ENCODE assay signal across 8 cellular contexts in genomic region chr7:55571534-55572377, GRCh38. TPM values are rescaled to one million over a fixed set of nuclear protein-coding genes. Genes with fewer than 3 reads are reported as not detected.
DNase-seq lines count a peak whose midpoint lies in the region; ATAC-seq, FAIRE-seq and TF ChIP-seq lines count a peak whose summit lies in the region.

No MANE protein-coding gene starts in this region.

- H3K27ac ChIP-seq in K562 (ENCODE audit: extremely low read depth, low read depth, low read length): peak overlapping the region; percentile 82
- peak overlapping the region; percentile 33 for H3K27ac ChIP-seq in iPS-20b (ENCODE audit: low read length)

- H3K27me3 ChIP-seq in GM06990 (replicated peaks; ENCODE audit: control insufficient read depth, insufficient read depth, low read length) (no peaks in the 10 kb centered on the region), K562 (ENCODE audit: control insufficient read depth in 2 of 2, insufficient read depth in 2 of 2, low read length in 2 of 2) (no peaks in the 10 kb centered on the region), iPS-20b (ENCODE audit: insufficient read depth, low read length) (peaks cover 21% of the 10 kb centered on the region)

- H3K36me3 ChIP-seq in GM06990 (ENCODE audit: control insufficient read depth, insufficient read depth, low read length) (no peaks in the 10 kb centered on the region), K562 (ENCODE audit: control insufficient read depth, insufficient read depth, low read length) (no peaks in the 10 kb centered on the region), iPS-20b (ENCODE audit: insufficient read depth, low read depth, low read length) (no peaks in the 10 kb centered on the region)

- no peak for FAIRE-seq in K562 (lab: Jason Lieb, UNC)

- CTCF ChIA-PET in K562 (lab: Yijun Ruan, JAX; ENCODE audit: low intra/inter-chr PET ratio): no interaction called here

- in situ Hi-C loops in K562 (cut with MboI): no loop called here

- ATAC-seq in GM21825 (IDR thresholded peaks at IDR 0.05; ENCODE audit: unreplicated experiment) (peak; percentile 16), K562 (peak; percentile 78)

- H4K20me1 ChIP-seq in K562 (replicated peaks; ENCODE audit: control insufficient read depth, insufficient read depth, low read length): peaks cover 6% of the 10 kb centered on the region; the same call in 1 of the 2 replicates

- H3K4me1 ChIP-seq in K562 (replicated peaks in 1 of 2; ENCODE audit: control insufficient read depth in 2 of 2, insufficient read depth in 2 of 2, low read length in 2 of 2) (peaks cover 18 to 35% of the 10 kb centered on the region in 2 experiments), iPS-20b (ENCODE audit: insufficient read depth, low read length) (peaks cover 47% of the 10 kb centered on the region)

- TF ChIP-seq CTCF in GM06990 (IDR thresholded peaks at IDR 0.05; ENCODE audit: insufficient read depth, low read length, poor library complexity, severe bottlenecking) (no peak), K562 (IDR thresholded peaks at IDR 0.05 in 2 of 3, conservative IDR thresholded peaks at IDR 0.05 in 1 of 3; ENCODE audit: insufficient read depth in 2 of 3, low read depth in 1 of 3, low read length in 3 of 3) (no peak)

- H3K9ac ChIP-seq in K562 (ENCODE audit: insufficient read depth in 1 of 2, low read depth in 2 of 2, low read length in 2 of 2) (peak overlapping the region; percentile 66 to 95), iPS-20b (ENCODE audit: low read depth, low read length) (peak overlapping the region; percentile 77)

- peak; percentile 59; the same call in 1 of the 2 replicates for TF ChIP-seq POLR2A in K562 (conservative IDR thresholded peaks at IDR 0.05)

- BruUV-seq in K562 (replicated peaks; lab: Mats Ljungman, UMichigan): no TSS peak

- H3K9me1 ChIP-seq in K562 (ENCODE audit: control insufficient read depth, insufficient read depth, low read length): no peaks in the 10 kb centered on the region

- under 1% methylated on average over 64 of the region's 97 CpGs for WGBS in K562 (ENCODE audit: insufficient coverage, low coverage, missing lambda C conversion rate)

- no peak for TF ChIP-seq RAD21 in K562 (CRISPR knock-in tag; conservative IDR thresholded peaks at IDR 0.05 in 1 of 2, IDR thresholded peaks at IDR 0.05 in 1 of 2)

- peaks cover 49% of the 10 kb centered on the region for H3K79me2 ChIP-seq in K562 (ENCODE audit: control insufficient read depth, insufficient read depth, low read length)

- DNase-seq in GM06990 (ENCODE audit: extremely low read depth, insufficient read length) (peak; percentile 83), Kasumi-1 (lab: John Stamatoyannopoulos, UW) (peak; percentile 45 to 55), T-helper 9 cell (peak; percentile 64), K562 (ENCODE audit: extremely low read depth in 1 of 4, low spot score in 3 of 4) (peak; percentile 72 to 81 (median 78)), COLO829 (ENCODE audit: low spot score) (no peak)
- DNase-seq in stimulated activated CD4-positive, alpha-beta T cell treated with anti-CD3 and anti-CD28 coated beads, Interleukin-12 subunit alpha, Interleukin-12 subunit beta, amount 100 ng/mL, for 4 hours: peak; percentile 52

- H3K4me2 ChIP-seq in K562 (ENCODE audit: insufficient read depth, low read length): peak overlapping the region; percentile 75

- peak overlapping the region; percentile 90 for H3K4me3 ChIP-seq in GM06990 (replicated peaks; ENCODE audit: low read depth, low read length)
- H3K4me3 ChIP-seq in K562: peak overlapping the region; percentile 83
- peak overlapping the region; percentile 85 for H3K4me3 ChIP-seq in iPS-20b (ENCODE audit: low read length)

- no peaks in the 10 kb centered on the region for H3K9me3 ChIP-seq in K562 (replicated peaks; ENCODE audit: control insufficient read depth, insufficient read depth, low read depth, low read length)
- no peaks in the 10 kb centered on the region for H3K9me3 ChIP-seq in iPS-20b (ENCODE audit: insufficient read depth, low read depth, low read length)

- intact Hi-C loops in K562 (cut with micrococcal nuclease): loop anchor here (5.0 to 10.0 kb wide), 2 partner anchors 204 to 393 kb away; partner anchors contain the start of genes LANCL2 and NIPSNAP2

- no peak for TF ChIP-seq EP300 in K562 (IDR thresholded peaks at IDR 0.05; ENCODE audit: low read length)

- POLR2A ChIA-PET in K562 (lab: Yijun Ruan, JAX): interaction anchor here (1.2 kb wide), 1 partner anchor 8 kb away, joined by 4 read pairs; no protein-coding TSS in a partner anchor

- H2AFZ ChIP-seq in K562 (ENCODE audit: low read depth, low read length): peak overlapping the region; percentile 90

TF ChIP-seq in K562, 482 proteins besides CTCF, POLR2A, EP300 and RAD21 (continues in another document):
- TF ChIP-seq ZNF134 (CRISPR knock-in tag; conservative IDR thresholded peaks at IDR 0.05) (no peak), MTA1 (IDR thresholded peaks at IDR 0.05; ENCODE audit: borderline replicate concordance) (no peak), XRCC5 (IDR thresholded peaks at IDR 0.05; ENCODE audit: low read depth, low read length) (no peak), KLF13 (tag; IDR thresholded peaks at IDR 0.05; ENCODE audit: borderline replicate concordance, low read depth) (no peak), MEF2D (tag; conservative IDR thresholded peaks at IDR 0.05; ENCODE audit: low read depth) (no peak), ZNF197 (CRISPR knock-in tag; IDR thresholded peaks at IDR 0.05; ENCODE audit: low read depth) (no peak), TAF15 (IDR thresholded peaks at IDR 0.05; ENCODE audit: low read depth, low read length) (no peak), MEF2A (IDR thresholded peaks at IDR 0.05; ENCODE audit: control insufficient read depth, low read depth, low read length) (no peak), ZFP1 (CRISPR knock-in tag; IDR thresholded peaks at IDR 0.05) (no peak), ZNF263 (CRISPR knock-in tag; IDR thresholded peaks at IDR 0.05; ENCODE audit: borderline replicate concordance) (no peak)
- TF ChIP-seq, protein P1, sequence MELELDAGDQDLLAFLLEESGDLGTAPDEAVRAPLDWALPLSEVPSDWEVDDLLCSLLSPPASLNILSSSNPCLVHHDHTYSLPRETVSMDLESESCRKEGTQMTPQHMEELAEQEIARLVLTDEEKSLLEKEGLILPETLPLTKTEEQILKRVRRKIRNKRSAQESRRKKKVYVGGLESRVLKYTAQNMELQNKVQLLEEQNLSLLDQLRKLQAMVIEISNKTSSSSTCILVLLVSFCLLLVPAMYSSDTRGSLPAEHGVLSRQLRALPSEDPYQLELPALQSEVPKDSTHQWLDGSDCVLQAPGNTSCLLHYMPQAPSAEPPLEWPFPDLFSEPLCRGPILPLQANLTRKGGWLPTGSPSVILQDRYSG (tag; conservative IDR thresholded peaks at IDR 0.05; ENCODE audit: low read depth): no peak
- TF ChIP-seq, protein P2, sequence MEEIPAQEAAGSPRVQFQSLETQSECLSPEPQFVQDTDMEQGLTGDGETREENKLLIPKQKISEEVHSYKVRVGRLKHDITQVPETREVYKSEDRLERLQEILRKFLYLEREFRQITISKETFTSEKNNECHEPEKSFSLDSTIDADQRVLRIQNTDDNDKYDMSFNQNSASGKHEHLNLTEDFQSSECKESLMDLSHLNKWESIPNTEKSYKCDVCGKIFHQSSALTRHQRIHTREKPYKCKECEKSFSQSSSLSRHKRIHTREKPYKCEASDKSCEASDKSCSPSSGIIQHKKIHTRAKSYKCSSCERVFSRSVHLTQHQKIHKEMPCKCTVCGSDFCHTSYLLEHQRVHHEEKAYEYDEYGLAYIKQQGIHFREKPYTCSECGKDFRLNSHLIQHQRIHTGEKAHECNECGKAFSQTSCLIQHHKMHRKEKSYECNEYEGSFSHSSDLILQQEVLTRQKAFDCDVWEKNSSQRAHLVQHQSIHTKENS (CRISPR knock-in tag; IDR thresholded peaks at IDR 0.05): no peak
- TF ChIP-seq, protein P3, sequence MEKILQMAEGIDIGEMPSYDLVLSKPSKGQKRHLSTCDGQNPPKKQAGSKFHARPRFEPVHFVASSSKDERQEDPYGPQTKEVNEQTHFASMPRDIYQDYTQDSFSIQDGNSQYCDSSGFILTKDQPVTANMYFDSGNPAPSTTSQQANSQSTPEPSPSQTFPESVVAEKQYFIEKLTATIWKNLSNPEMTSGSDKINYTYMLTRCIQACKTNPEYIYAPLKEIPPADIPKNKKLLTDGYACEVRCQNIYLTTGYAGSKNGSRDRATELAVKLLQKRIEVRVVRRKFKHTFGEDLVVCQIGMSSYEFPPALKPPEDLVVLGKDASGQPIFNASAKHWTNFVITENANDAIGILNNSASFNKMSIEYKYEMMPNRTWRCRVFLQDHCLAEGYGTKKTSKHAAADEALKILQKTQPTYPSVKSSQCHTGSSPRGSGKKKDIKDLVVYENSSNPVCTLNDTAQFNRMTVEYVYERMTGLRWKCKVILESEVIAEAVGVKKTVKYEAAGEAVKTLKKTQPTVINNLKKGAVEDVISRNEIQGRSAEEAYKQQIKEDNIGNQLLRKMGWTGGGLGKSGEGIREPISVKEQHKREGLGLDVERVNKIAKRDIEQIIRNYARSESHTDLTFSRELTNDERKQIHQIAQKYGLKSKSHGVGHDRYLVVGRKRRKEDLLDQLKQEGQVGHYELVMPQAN (IDR thresholded peaks at IDR 0.05; ENCODE audit: borderline replicate concordance): peak; percentile 29; the same call in 1 of the 2 replicates

RNA-seq across cellular contexts. Expression of gene VOPP1, which starts 0.5 kb away (rescaled TPM):
- 22.5 and 27.7 TPM in 2 replicates for total RNA-seq in K562 (2011; cell fraction: chromatin; rRNA removed; ENCODE audit: low replicate concordance)
- 28.4 and 32.9 TPM in 2 replicates for total RNA-seq in K562 (2011; cell fraction: nucleolus; rRNA removed)
- 36.5 and 44.2 TPM in 2 replicates for total RNA-seq in K562 (2011; cell fraction: nucleoplasm; rRNA removed)
- total RNA-seq in K562 (2014; rRNA removed) (31.0 and 41.3 TPM in 2 replicates), K562 (2014; rRNA removed; fragmentation: Illumina TruSeq; extraction: Trizol) (32.4 and 32.8 TPM in 2 replicates), K562 (2015; rRNA removed; fragmentation: Illumina TruSeq; extraction: Trizol) (33.1 and 35.9 TPM in 2 replicates), K562 (2021) (45.8 and 47.0 TPM in 2 replicates)
- polyA plus RNA-seq in K562 (2011; rRNA removed) (27.3 and 32.5 TPM in 2 replicates), K562 (2014; fragmentation: Illumina TruSeq; extraction: Trizol) (31.2 and 36.5 TPM in 2 replicates), K562 (2014; fragmentation: Nextera tagmentation; extraction: Ambion mirVana) (10 to 100 TPM in 1 of 2 experiments, 1 to 10 TPM in 1; 8.2 to 11.0 TPM), K562 (2014; rRNA removed) (31.0 and 35.3 TPM in 2 replicates)
- 31.1 and 42.4 TPM in 2 replicates for polyA plus RNA-seq in K562 (2011; cell fraction: cytosol; rRNA removed)
- 13.2 and 14.1 TPM in 2 replicates for polyA plus RNA-seq in K562 (2011; cell fraction: nucleus; rRNA removed)
- 32.7 and 35.8 TPM in 2 replicates for polyA plus RNA-seq in K562 (2012)
- 36.3 and 42.1 TPM in 2 replicates for polyA minus RNA-seq in K562 (2011; rRNA and poly(A)+ RNA removed)
- polyA minus RNA-seq in K562 (2011; cell fraction: cytosol; rRNA and poly(A)+ RNA removed): 30.5 and 37.7 TPM in 2 replicates
- polyA minus RNA-seq in K562 (2011; cell fraction: nucleus; rRNA and poly(A)+ RNA removed): 6.7 and 7.6 TPM in 2 replicates
